ENCODE assay signal across 1 cellular context in genomic region chr1:214003233-214003632, GRCh38.
TF ChIP-seq lines count a peak whose summit lies in the region.

No MANE protein-coding gene starts in this region.

TF ChIP-seq in K562, 482 proteins besides CTCF, POLR2A, EP300 and RAD21 (continued from another document and continues in another):
- TF ChIP-seq ZNF655 (CRISPR knock-in tag; IDR thresholded peaks at IDR 0.05) (no peak), NBN (IDR thresholded peaks at IDR 0.05; ENCODE audit: low read depth) (0 out of 2 replicates have a peak, but pooled peaks have one; percentile 50), USF1 (CRISPR knock-in tag; IDR thresholded peaks at IDR 0.05) (no peak), ZBTB12 (CRISPR knock-in tag; IDR thresholded peaks at IDR 0.05) (0 out of 2 replicates have a peak, but pooled peaks have one; percentile 12), ZNF778 (CRISPR knock-in tag; IDR thresholded peaks at IDR 0.05) (no peak), ZNF449 (CRISPR knock-in tag; IDR thresholded peaks at IDR 0.05) (no peak), BHLHE40 (IDR thresholded peaks at IDR 0.05; ENCODE audit: low read length) (peak; percentile 79), NR2C1 (IDR thresholded peaks at IDR 0.05) (no peak), NR2C1 (tag; IDR thresholded peaks at IDR 0.05) (no peak; the same call in 1 of the 2 replicates), TEAD4 (IDR thresholded peaks at IDR 0.05; ENCODE audit: low read length) (peak; percentile 99), TEAD4 (CRISPR knock-in tag; IDR thresholded peaks at IDR 0.05; ENCODE audit: borderline replicate concordance) (no peak), STAT5A (IDR thresholded peaks at IDR 0.05; ENCODE audit: borderline replicate concordance, low read length) (peak; percentile 87), ZNF23 (CRISPR knock-in tag; IDR thresholded peaks at IDR 0.05) (no peak), MTA2 (IDR thresholded peaks at IDR 0.05; ENCODE audit: low read depth) (peak; percentile 87), CBFA2T2 (conservative IDR thresholded peaks at IDR 0.05) (peak; percentile 91), ZNF830 (CRISPR knock-in tag; IDR thresholded peaks at IDR 0.05) (no peak), SPI1 (IDR thresholded peaks at IDR 0.05; ENCODE audit: borderline replicate concordance, low read depth, low read length) (no peak), EHMT2 (IDR thresholded peaks at IDR 0.05) (no peak), RNF2 (IDR thresholded peaks at IDR 0.05) (no peak), TRIM28 (IDR thresholded peaks at IDR 0.05) (no peak), SMARCE1 (IDR thresholded peaks at IDR 0.05) (peak; percentile 51; the same call in 1 of the 2 replicates), ZNF121 (CRISPR knock-in tag; conservative IDR thresholded peaks at IDR 0.05) (no peak), ELK3 (CRISPR knock-in tag; IDR thresholded peaks at IDR 0.05) (no peak), ZNF134 (CRISPR knock-in tag; conservative IDR thresholded peaks at IDR 0.05) (no peak), HDAC3 (IDR thresholded peaks at IDR 0.05; ENCODE audit: borderline replicate concordance, partially characterized antibody) (peak; percentile 60), DPF2 (IDR thresholded peaks at IDR 0.05) (peak; percentile 81), MTF1 (CRISPR knock-in tag; IDR thresholded peaks at IDR 0.05; ENCODE audit: borderline replicate concordance) (no peak), FOS (IDR thresholded peaks at IDR 0.05; ENCODE audit: extremely low read depth, insufficient read length) (no peak), DLX4 (CRISPR knock-in tag; IDR thresholded peaks at IDR 0.05) (no peak), JUND (IDR thresholded peaks at IDR 0.05; ENCODE audit: borderline replicate concordance, low read depth, low read length) (peak; percentile 45; the same call in 1 of the 2 replicates), JUND (tag; IDR thresholded peaks at IDR 0.05; ENCODE audit: borderline replicate concordance, low read depth, low read length) (peak; percentile 42; the same call in 1 of the 3 replicates), MBD1 (CRISPR knock-in tag; IDR thresholded peaks at IDR 0.05) (no peak), ARHGAP35 (IDR thresholded peaks at IDR 0.05; ENCODE audit: partially characterized antibody) (no peak), ZNF707 (CRISPR knock-in tag; conservative IDR thresholded peaks at IDR 0.05) (no peak), ZBTB49 (CRISPR knock-in tag; IDR thresholded peaks at IDR 0.05; ENCODE audit: borderline replicate concordance) (no peak), PHB (CRISPR knock-in tag; IDR thresholded peaks at IDR 0.05) (no peak), ARID3B (CRISPR knock-in tag; IDR thresholded peaks at IDR 0.05; ENCODE audit: borderline replicate concordance) (no peak), ZC3H11A (IDR thresholded peaks at IDR 0.05; ENCODE audit: low read depth, low read length) (no peak), SNRNP70 (optimal IDR thresholded peaks at IDR 0.05; ENCODE audit: low read depth, low read length) (no peak), CHAMP1 (IDR thresholded peaks at IDR 0.05) (peak; percentile 38; the same call in 1 of the 2 replicates), SP1 (CRISPR knock-in tag; IDR thresholded peaks at IDR 0.05) (no peak), ARID4B (CRISPR knock-in tag; IDR thresholded peaks at IDR 0.05) (no peak), FOXM1 (IDR thresholded peaks at IDR 0.05; ENCODE audit: low read depth) (peak; percentile 87), FOXM1 (CRISPR knock-in tag; IDR thresholded peaks at IDR 0.05; ENCODE audit: low read depth) (no peak), BRD4 (IDR thresholded peaks at IDR 0.05) (no peak), CTBP1 (IDR thresholded peaks at IDR 0.05; ENCODE audit: borderline replicate concordance) (no peak), HNRNPL (IDR thresholded peaks at IDR 0.05; ENCODE audit: low read depth, low read length) (no peak), POLR2G (IDR thresholded peaks at IDR 0.05; ENCODE audit: low read depth, low read length) (no peak), CREM (IDR thresholded peaks at IDR 0.05; ENCODE audit: low read depth) (peak; percentile 17; the same call in 1 of the 2 replicates)
